In genomic region chr11:117998201-117998579, GRCh38 we compare ENCODE assay signal across 12 cellular contexts. TPM values are rescaled to one million over a fixed set of nuclear protein-coding genes. Genes with fewer than 3 reads are reported as not detected.
DNase-seq lines count a peak whose midpoint lies in the region; ATAC-seq and TF ChIP-seq lines count a peak whose summit lies in the region.
"Had no signal": no experiment of that assay in that cellular context is flagged by ENCODE, and none has a peak within 500 bp of the region (broad histone marks: within the 10 kb centered on the region; RNA-seq: fewer than 3 reads in every experiment).

No MANE protein-coding gene starts in this region.

- no peaks in the 10 kb centered on the region for H4K20me1 ChIP-seq in GM23338 (replicated peaks; ENCODE audit: insufficient read depth)

- H3F3A ChIP-seq in GM23338 (replicated peaks; ENCODE audit: low read depth), result no peaks in the 10 kb centered on the region

- no peaks in the 10 kb centered on the region for H3K79me2 ChIP-seq in GM23338 (replicated peaks; ENCODE audit: insufficient read depth)

- H3K27ac Mint-ChIP-seq in activated naive CD4-positive, alpha-beta T cell treated with anti-CD3 and anti-CD28 coated beads for 36 hours, result peak overlapping the region; percentile 27
- H3K27ac Mint-ChIP-seq in stimulated activated naive CD8-positive, alpha-beta T cell treated with anti-CD3 and anti-CD28 coated beads, Interleukin-15, amount 100 ng/mL, for 72 hours, result peak overlapping the region; percentile 10 to 84
- no peak overlapping the region for H3K27ac Mint-ChIP-seq in GM23338
- H3K27ac Mint-ChIP-seq: nephron had no signal

- no peaks in the 10 kb centered on the region for H3K36me3 ChIP-seq in ovary
- no peaks in the 10 kb centered on the region for H3K36me3 ChIP-seq in GM23338 (ENCODE audit: insufficient read depth)

- no peak overlapping the region for H3K4me3 Mint-ChIP-seq in activated naive CD4-positive, alpha-beta T cell treated with anti-CD3 and anti-CD28 coated beads for 36 hours
- H3K4me3 Mint-ChIP-seq in stimulated activated naive CD8-positive, alpha-beta T cell treated with anti-CD3 and anti-CD28 coated beads, Interleukin-15, amount 100 ng/mL, for 72 hours, result no peak overlapping the region
- H3K4me3 Mint-ChIP-seq in GM23338, result no peak overlapping the region
- H3K4me3 Mint-ChIP-seq: nephron had no signal

- peaks cover 34% of the 10 kb centered on the region for H3K36me3 Mint-ChIP-seq in activated naive CD4-positive, alpha-beta T cell treated with anti-CD3 and anti-CD28 coated beads for 36 hours (ENCODE audit: low read depth)
- no peaks in the 10 kb centered on the region for H3K36me3 Mint-ChIP-seq in GM23338 (ENCODE audit: low read depth)

- H3K4me3 ChIP-seq in ovary (no peak overlapping the region), GM23338 (no peak overlapping the region)
- H3K4me3 ChIP-seq: heart left ventricle had no signal

- TF ChIP-seq EP300 in ovary (IDR thresholded peaks at IDR 0.05), result no peak

- peaks cover 54% of the 10 kb centered on the region for H3K4me1 Mint-ChIP-seq in activated naive CD4-positive, alpha-beta T cell treated with anti-CD3 and anti-CD28 coated beads for 36 hours (ENCODE audit: low read depth)
- H3K4me1 Mint-ChIP-seq in stimulated activated naive CD8-positive, alpha-beta T cell treated with anti-CD3 and anti-CD28 coated beads, Interleukin-15, amount 100 ng/mL, for 72 hours, result peaks cover 95% of the 10 kb centered on the region
- H3K4me1 Mint-ChIP-seq in GM23338, result peaks cover 13% of the 10 kb centered on the region

- TF ChIP-seq POLR2A in ovary (IDR thresholded peaks at IDR 0.05), result no peak

- H2AFZ ChIP-seq in GM23338, result no peak overlapping the region

- H3K27ac ChIP-seq in ovary (no peak overlapping the region), GM23338 (ENCODE audit: low read depth) (no peak overlapping the region)
- H3K27ac ChIP-seq: KMS-11 had no signal

- ATAC-seq in HG02623 (IDR thresholded peaks at IDR 0.05; ENCODE audit: unreplicated experiment), result peak; percentile 62
- ATAC-seq in HG03575 (IDR thresholded peaks at IDR 0.05; ENCODE audit: extremely low read depth, insufficient number of reproducible peaks, low FRiP score, unreplicated experiment), result peak; percentile 60
- ATAC-seq in stimulated activated naive CD8-positive, alpha-beta T cell treated with anti-CD3 and anti-CD28 coated beads, Interleukin-15, amount 100 ng/mL, for 72 hours, result peak; percentile 45
- ATAC-seq in GM23338, result no peak
- ATAC-seq: heart left ventricle had no signal

- intact Hi-C loops in activated naive CD4-positive, alpha-beta T cell treated with anti-CD3 and anti-CD28 coated beads for 36 hours (cut with micrococcal nuclease), result loop anchor here (1.0 kb wide), 3 partner anchors 11 to 48 kb away; no protein-coding TSS in a partner anchor
- intact Hi-C loops in ovary (cut with DNase I), result no loop called here

- no peak overlapping the region for H3K4me2 ChIP-seq in GM23338
- H3K4me2 ChIP-seq: KMS-11 had no signal

- H3K27me3 ChIP-seq in ovary, result no peaks in the 10 kb centered on the region
- H3K27me3 ChIP-seq in GM23338 (ENCODE audit: insufficient read depth), result no peaks in the 10 kb centered on the region
- H3K27me3 ChIP-seq: heart left ventricle had no signal

- no peaks in the 10 kb centered on the region for H3K9me2 ChIP-seq in GM23338 (ENCODE audit: insufficient read depth)

- TF ChIP-seq CTCF in ovary (IDR thresholded peaks at IDR 0.05) (no peak), GM23338 (conservative IDR thresholded peaks at IDR 0.05; ENCODE audit: low read depth in 2 of 2) (no peak)

- H3K4me1 ChIP-seq in ovary (ENCODE audit: insufficient read depth) (peaks cover 3% of the 10 kb centered on the region), GM23338 (ENCODE audit: insufficient read depth) (peaks cover 4% of the 10 kb centered on the region; the same call in 1 of the 2 replicates)

- H3K9me3 Mint-ChIP-seq in activated naive CD4-positive, alpha-beta T cell treated with anti-CD3 and anti-CD28 coated beads for 36 hours, result peaks cover 4% of the 10 kb centered on the region
- peaks cover 6 to 8% of the 10 kb centered on the region in 2 donors for H3K9me3 Mint-ChIP-seq in stimulated activated naive CD8-positive, alpha-beta T cell treated with anti-CD3 and anti-CD28 coated beads, Interleukin-15, amount 100 ng/mL, for 72 hours
- H3K9me3 Mint-ChIP-seq in GM23338, result no peaks in the 10 kb centered on the region
- H3K9me3 Mint-ChIP-seq: nephron had no signal

- DNase-seq in activated naive CD4-positive, alpha-beta T cell treated with anti-CD3 and anti-CD28 coated beads for 36 hours, result no peak
- no peak for DNase-seq in activated naive CD4-positive, alpha-beta T cell treated with anti-CD3 and anti-CD28 coated beads, Interleukin-2, amount 50 U/mL, for 16 hours
- peak in 1 of 2 donors; percentile 26 for DNase-seq in stimulated activated naive CD8-positive, alpha-beta T cell treated with anti-CD3 and anti-CD28 coated beads, Interleukin-15, amount 100 ng/mL, for 72 hours
- no peak for DNase-seq in ovary
- no peak for DNase-seq in stimulated activated CD4-positive, alpha-beta T cell treated with anti-CD3 and anti-CD28 coated beads, Interleukin-2, amount 100 ng/mL, for 24 hours
- no peak for DNase-seq in GM23338 (ENCODE audit: low spot score)
- DNase-seq: activated CD4-positive, CD25-positive, alpha-beta regulatory T cell treated with anti-CD3 and anti-CD28 coated beads, Interleukin-2, amount 50 U/mL, for 72 hours had no signal

- 85 to 88% (median 87%) methylated on average over 3 of the region's 3 CpGs for WGBS in ovary, 3 donors

- CTCF ChIA-PET in activated naive CD4-positive, alpha-beta T cell treated with anti-CD3 and anti-CD28 coated beads for 36 hours (lab: Charles Lee), result interaction anchor here (0.7 to 5.9 kb wide), 5 partner anchors 9 to 188 kb away, joined by 3 to 26 read pairs (median 3); no protein-coding TSS in a partner anchor

- H3K9me3 ChIP-seq in ovary, result no peaks in the 10 kb centered on the region
- H3K9me3 ChIP-seq: heart left ventricle had no signal

- no peaks in the 10 kb centered on the region for H3K27me3 Mint-ChIP-seq in activated naive CD4-positive, alpha-beta T cell treated with anti-CD3 and anti-CD28 coated beads for 36 hours (ENCODE audit: low read depth)
- no peaks in the 10 kb centered on the region for H3K27me3 Mint-ChIP-seq in stimulated activated naive CD8-positive, alpha-beta T cell treated with anti-CD3 and anti-CD28 coated beads, Interleukin-15, amount 100 ng/mL, for 72 hours
- peaks cover 1% of the 10 kb centered on the region for H3K27me3 Mint-ChIP-seq in GM23338 (ENCODE audit: insufficient read depth, low read depth, poor library complexity)

TF ChIP-seq in GM23338, 12 proteins besides CTCF, POLR2A, EP300 and RAD21:
- no peak for TF ChIP-seq CREB1 (CRISPR knock-in tag; IDR thresholded peaks at IDR 0.05; ENCODE audit: low read depth)
TF ChIP-seq in GM23338: peak in this region for 0.

RNA-seq across cellular contexts. Expression of gene IL10RA, which starts 12.0 kb away (rescaled TPM):
- 10 to 100 TPM; 11.3 to 16.1 TPM for total RNA-seq in activated naive CD4-positive, alpha-beta T cell treated with anti-CD3 and anti-CD28 coated beads for 36 hours
- total RNA-seq in ovary, result 10 to 100 TPM in 1 of 7 donors, 1 to 10 TPM in 6; 2.0 to 13.7 (median 6.7) TPM
- polyA plus RNA-seq in ovary (10 to 100 TPM in 1 of 2 donors, 1 to 10 TPM in 1; 2.6 to 14.1 TPM), GM23338 (2016; fragmentation: Nextera tagmentation; extraction: Ambion mirVana) (not detected in 2 replicates)
- 0.10 and 0.23 TPM in 2 replicates for total RNA-seq in GM23338 (2014; rRNA removed; shearing (Covaris generic))
